29 cellular contexts compared by ENCODE assay signal in the genomic region with DNA sequence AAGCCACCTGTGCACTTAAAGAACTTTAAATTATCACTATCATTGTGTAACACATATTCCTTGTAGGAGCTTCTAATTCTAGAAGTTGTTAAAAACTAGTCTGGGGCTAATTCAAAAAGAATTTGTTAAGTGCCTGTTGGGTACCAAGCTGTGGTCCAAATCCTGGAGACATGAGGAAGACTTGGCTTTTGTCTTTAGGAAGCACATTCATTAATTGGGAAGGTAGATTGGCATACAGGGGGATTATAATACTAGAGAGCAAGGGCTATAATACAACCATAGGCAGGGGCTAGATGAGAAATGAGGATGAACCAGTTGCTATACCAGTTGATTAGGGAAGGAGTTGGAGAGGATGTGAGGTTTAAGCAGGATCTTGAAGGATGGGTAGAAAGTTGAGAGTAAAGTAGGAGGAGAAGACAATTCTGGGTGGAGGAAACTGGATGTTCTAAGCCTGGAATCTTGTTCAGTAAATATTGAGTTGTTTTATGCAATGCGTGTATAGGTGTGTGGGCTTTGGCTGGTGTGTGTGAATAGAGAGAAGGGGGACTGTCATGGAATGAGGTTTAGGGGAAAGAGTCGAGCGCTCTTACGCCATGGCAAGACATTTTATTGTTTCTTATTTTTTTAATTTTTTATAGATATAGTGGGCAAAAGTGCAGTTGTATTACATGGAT.
"Had no signal": no experiment of that assay in that cellular context is flagged by ENCODE, and none has a peak within 500 bp of the region (broad histone marks: within the 10 kb centered on the region; RNA-seq: fewer than 3 reads in every experiment).

No MANE protein-coding gene starts in this region.

- H3K27ac Mint-ChIP-seq: stimulated activated effector memory CD8-positive, alpha-beta T cell treated with anti-CD3 and anti-CD28 coated beads, Interleukin-12 subunit alpha, Interleukin-12 subunit beta, amount 100 ng/mL, for 72 hours; stimulated activated memory B cell treated with anti-CD40 and anti-IgM and Interleukin-4, amounts not matched to agents 10 μg/mL and 1 μg/mL and 100 μg/mL, for 72 hours; stimulated activated naive B cell treated with anti-CD40 and anti-IgM and Interleukin-4, amounts not matched to agents 10 μg/mL and 1 μg/mL and 100 μg/mL, for 72 hours; stimulated activated naive CD8-positive, alpha-beta T cell treated with anti-CD3 and anti-CD28 coated beads, Interleukin-15, amount 100 ng/mL, for 72 hours; stimulated activated naive CD8-positive, alpha-beta T cell treated with anti-CD3 and anti-CD28 coated beads, Interleukin-15, Interleukin-2, amounts not matched to agents 100 ng/mL and 50 ng/mL, for 24 hours; type B pancreatic cell had no signal

- H3K27me3 ChIP-seq: stomach, suprapubic skin, testis, thyroid gland, tibial artery, tibial nerve, transverse colon, upper lobe of left lung, upper lobe of right lung, uterus, vagina had no signal

- H3K4me3 ChIP-seq: stomach, suprapubic skin, testis, thoracic aorta, thyroid gland, tibial artery, tibial nerve, transverse colon, upper lobe of left lung, upper lobe of right lung, uterus, vagina had no signal

- H3K36me3 Mint-ChIP-seq: stimulated activated effector memory CD8-positive, alpha-beta T cell treated with anti-CD3 and anti-CD28 coated beads, Interleukin-12 subunit alpha, Interleukin-12 subunit beta, amount 100 ng/mL, for 72 hours; stimulated activated memory B cell treated with anti-CD40 and anti-IgM and Interleukin-4, amounts not matched to agents 10 μg/mL and 1 μg/mL and 100 μg/mL, for 72 hours; stimulated activated naive B cell treated with anti-CD40 and anti-IgM and Interleukin-4, amounts not matched to agents 10 μg/mL and 1 μg/mL and 100 μg/mL, for 72 hours; type B pancreatic cell had no signal

- H3K4me1 Mint-ChIP-seq: stimulated activated effector memory CD8-positive, alpha-beta T cell treated with anti-CD3 and anti-CD28 coated beads, Interleukin-12 subunit alpha, Interleukin-12 subunit beta, amount 100 ng/mL, for 72 hours; stimulated activated memory B cell treated with anti-CD40 and anti-IgM and Interleukin-4, amounts not matched to agents 10 μg/mL and 1 μg/mL and 100 μg/mL, for 72 hours; stimulated activated naive B cell treated with anti-CD40 and anti-IgM and Interleukin-4, amounts not matched to agents 10 μg/mL and 1 μg/mL and 100 μg/mL, for 72 hours; stimulated activated naive CD8-positive, alpha-beta T cell treated with anti-CD3 and anti-CD28 coated beads, Interleukin-15, amount 100 ng/mL, for 72 hours had no signal

- H3K27me3 Mint-ChIP-seq: stimulated activated memory B cell treated with anti-CD40 and anti-IgM and Interleukin-4, amounts not matched to agents 10 μg/mL and 1 μg/mL and 100 μg/mL, for 72 hours; stimulated activated naive B cell treated with anti-CD40 and anti-IgM and Interleukin-4, amounts not matched to agents 10 μg/mL and 1 μg/mL and 100 μg/mL, for 72 hours; stimulated activated naive CD8-positive, alpha-beta T cell treated with anti-CD3 and anti-CD28 coated beads, Interleukin-15, amount 100 ng/mL, for 72 hours had no signal

- H3K36me3 ChIP-seq: stomach, suprapubic skin, thoracic aorta, thyroid gland, tibial artery, tibial nerve, transverse colon, upper lobe of left lung, upper lobe of right lung, uterus, vagina had no signal

- H3K4me1 ChIP-seq: stomach, suprapubic skin, thyroid gland, tibial artery, tibial nerve, transverse colon, upper lobe of left lung, upper lobe of right lung, uterus, vagina had no signal

- ATAC-seq: stimulated activated effector memory CD8-positive, alpha-beta T cell treated with anti-CD3 and anti-CD28 coated beads, Interleukin-12 subunit alpha, Interleukin-12 subunit beta, amount 100 ng/mL, for 72 hours; stimulated activated memory B cell treated with anti-CD40 and anti-IgM and Interleukin-4, amounts not matched to agents 10 μg/mL and 1 μg/mL and 100 μg/mL, for 72 hours; stimulated activated naive B cell treated with anti-CD40 and anti-IgM and Interleukin-4, amounts not matched to agents 10 μg/mL and 1 μg/mL and 100 μg/mL, for 72 hours; stimulated activated naive CD8-positive, alpha-beta T cell treated with anti-CD3 and anti-CD28 coated beads, Interleukin-15, amount 100 ng/mL, for 72 hours; stimulated activated naive CD8-positive, alpha-beta T cell treated with anti-CD3 and anti-CD28 coated beads, Interleukin-15, Interleukin-2, amounts not matched to agents 100 U/mL and 50 U/mL, for 24 hours; upper lobe of right lung had no signal

- H3K9me3 ChIP-seq: testis, thoracic aorta, thyroid gland, tibial artery, tibial nerve, transverse colon, upper lobe of left lung, upper lobe of right lung, uterus, vagina had no signal

- H3K4me3 Mint-ChIP-seq: stimulated activated effector memory CD8-positive, alpha-beta T cell treated with anti-CD3 and anti-CD28 coated beads, Interleukin-12 subunit alpha, Interleukin-12 subunit beta, amount 100 ng/mL, for 72 hours; stimulated activated memory B cell treated with anti-CD40 and anti-IgM and Interleukin-4, amounts not matched to agents 10 μg/mL and 1 μg/mL and 100 μg/mL, for 72 hours; stimulated activated naive B cell treated with anti-CD40 and anti-IgM and Interleukin-4, amounts not matched to agents 10 μg/mL and 1 μg/mL and 100 μg/mL, for 72 hours; stimulated activated naive CD8-positive, alpha-beta T cell treated with anti-CD3 and anti-CD28 coated beads, Interleukin-15, amount 100 ng/mL, for 72 hours; stimulated activated naive CD8-positive, alpha-beta T cell treated with anti-CD3 and anti-CD28 coated beads, Interleukin-15, Interleukin-2, amounts not matched to agents 100 ng/mL and 50 ng/mL, for 24 hours; type B pancreatic cell had no signal

- DNase-seq: stimulated activated CD4-positive, alpha-beta T cell treated with anti-CD3 and anti-CD28 coated beads, Interleukin-2, amount 100 ng/mL, for 48 hours; stimulated activated CD4-positive, alpha-beta T cell treated with anti-CD3 and anti-CD28 coated beads, Interleukin-4, amount 100 ng/mL, for 1 hour; stimulated activated CD4-positive, alpha-beta T cell treated with anti-CD3 and anti-CD28 coated beads, Interleukin-4, amount 100 ng/mL, for 24 hours; stimulated activated CD4-positive, alpha-beta T cell treated with anti-CD3 and anti-CD28 coated beads, Interleukin-4, amount 100 ng/mL, for 4 hours; stimulated activated CD8-positive, alpha-beta memory T cell treated with anti-CD3 and anti-CD28 coated beads, Interleukin-4, amount 100 ng/mL, for 48 hours; stimulated activated naive B cell treated with anti-CD40 and anti-IgM and Interleukin-4, amounts not matched to agents 10 μg/mL and 1 μg/mL and 100 μg/mL, for 72 hours; stimulated activated naive CD4-positive, alpha-beta T cell; stimulated activated naive CD4-positive, alpha-beta T cell treated with Interleukin-2 at 50 U/mL for 16 hours; stimulated activated naive CD8-positive, alpha-beta T cell treated with anti-CD3 and anti-CD28 coated beads, Interleukin-15, amount 100 ng/mL, for 72 hours; stimulated activated naive CD8-positive, alpha-beta T cell treated with anti-CD3 and anti-CD28 coated beads, Interleukin-15, Interleukin-2, amounts not matched to agents 100 U/mL and 50 U/mL, for 24 hours; stomach; substantia nigra; testis; thyroid gland; tibial artery; transverse colon; trophoblast cell; upper lobe of left lung; upper lobe of right lung; uterus had no signal

- H3K27ac ChIP-seq: stomach, suprapubic skin, testis, thoracic aorta, thyroid gland, tibial artery, tibial nerve, transverse colon, upper lobe of left lung, upper lobe of right lung, uterus, vagina had no signal

- FAIRE-seq: urothelium cell line had no signal
